ENCODE assay signal across 15 cellular contexts in the genomic region with DNA sequence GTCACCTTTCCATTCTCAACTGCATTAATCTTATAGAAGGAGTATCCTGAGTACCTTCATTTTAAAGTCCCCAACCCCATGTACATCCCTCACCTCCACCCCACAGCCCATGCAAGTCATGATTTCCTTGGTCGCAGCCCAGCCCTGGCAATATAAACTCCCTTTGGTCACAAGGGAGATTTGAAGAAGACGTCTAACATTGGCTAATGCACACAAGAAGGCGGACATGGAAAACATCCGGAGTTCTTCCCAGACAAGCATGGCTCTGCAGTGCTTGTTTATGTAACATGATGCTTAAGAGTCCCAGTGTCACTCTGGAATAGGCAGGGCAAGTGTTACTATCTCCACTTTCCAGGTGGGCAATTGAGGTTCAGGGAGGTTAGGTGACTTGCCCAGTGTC.
DNase-seq lines count a peak whose midpoint lies in the region; ATAC-seq and TF ChIP-seq lines count a peak whose summit lies in the region.
"Had no signal": no experiment of that assay in that cellular context is flagged by ENCODE, and none has a peak within 500 bp of the region (broad histone marks: within the 10 kb centered on the region; RNA-seq: fewer than 3 reads in every experiment).

No MANE protein-coding gene starts in this region.

- H4K5ac ChIP-seq in H9 (ENCODE audit: insufficient read length, low read depth, low read length), result no peak overlapping the region

- no peak overlapping the region for H3K9ac ChIP-seq in H9 (ENCODE audit: extremely low read depth, insufficient read length, low read length)

- TF ChIP-seq POLR2A in heart left ventricle (IDR thresholded peaks at IDR 0.05) (no peak), gastrocnemius medialis (IDR thresholded peaks at IDR 0.05) (peak in 1 of 2 donors; percentile 43)

- H4K8ac ChIP-seq in H9 (replicated peaks; ENCODE audit: insufficient read length, low read depth, low read length), result no peak overlapping the region

- H3K79me1 ChIP-seq in H9 (ENCODE audit: insufficient read depth, low read depth, low read length, poor library complexity, severe bottlenecking), result no peaks in the 10 kb centered on the region

- H3K18ac ChIP-seq in H9 (ENCODE audit: insufficient read length, low read depth, low read length), result no peak overlapping the region

- H3K4me1 Mint-ChIP-seq in H9, result peaks cover 8 to 26% of the 10 kb centered on the region in 2 experiments

- no peak overlapping the region for H3T11ph ChIP-seq in H9 (ENCODE audit: low read length)

- H2AK5ac ChIP-seq in H9 (ENCODE audit: insufficient read length, low read length), result no peak overlapping the region

- H4K91ac ChIP-seq in H9 (ENCODE audit: insufficient read length, low read depth, low read length), result no peak overlapping the region

- no peak overlapping the region for H3K56ac ChIP-seq in H9 (ENCODE audit: insufficient read length, low read depth, low read length)

- H4K20me1 ChIP-seq in H9 (ENCODE audit: control insufficient read depth, insufficient read depth, insufficient read length), result no peaks in the 10 kb centered on the region

- H2BK15ac ChIP-seq in H9 (ENCODE audit: low read depth, low read length), result no peak overlapping the region

- H3K4me3 ChIP-seq in heart left ventricle (no peak overlapping the region), gastrocnemius medialis (no peak overlapping the region)
- H3K4me3 ChIP-seq: ascending aorta had no signal

- H3K27me3 Mint-ChIP-seq in H9 (ENCODE audit: low read depth), result peaks cover 20% of the 10 kb centered on the region

- no peaks in the 10 kb centered on the region for H3K36me3 Mint-ChIP-seq in H9 (ENCODE audit: insufficient read depth in 1 of 3, low read depth in 3 of 3)
- H3K36me3 Mint-ChIP-seq: CD8-positive, alpha-beta T cell had no signal

- H3K23me2 ChIP-seq in H9 (ENCODE audit: insufficient read length, low read depth, low read length, poor library complexity, severe bottlenecking), result no peaks in the 10 kb centered on the region

- H3K27ac ChIP-seq in heart left ventricle, result peak overlapping the region in 11 of 12 donors; percentile 43 to 92 (median 84)
- H3K27ac ChIP-seq in gastrocnemius medialis, result peak overlapping the region; percentile 75 to 90 (median 85)
- H3K27ac ChIP-seq in H9 (ENCODE audit: insufficient read length, low read depth, low read length), result no peak overlapping the region

- H2BK20ac ChIP-seq in H9 (ENCODE audit: low read depth, low read length, poor library complexity, severe bottlenecking), result no peak overlapping the region

- H3K27me3 ChIP-seq in heart left ventricle (no peaks in the 10 kb centered on the region), gastrocnemius medialis (no peaks in the 10 kb centered on the region), H9 (ENCODE audit: insufficient read depth, low read length) (no peaks in the 10 kb centered on the region)
- H3K27me3 ChIP-seq: ascending aorta had no signal

- H3K4ac ChIP-seq in H9 (ENCODE audit: low read depth, low read length), result no peak overlapping the region

- in situ Hi-C loops in gastrocnemius medialis (cut with MboI; ENCODE audit: low sequenced_read_pairs in 4 of 4), result no loop called here

- H3K4me1 ChIP-seq in heart left ventricle, result peaks cover 5 to 79% (median 61%) of the 10 kb centered on the region in 12 donors
- peaks cover 62 to 66% of the 10 kb centered on the region in 2 donors for H3K4me1 ChIP-seq in gastrocnemius medialis
- peaks cover 8% of the 10 kb centered on the region; the same call in 1 of the 2 replicates for H3K4me1 ChIP-seq in H9 (ENCODE audit: insufficient read depth, low read length)

- H3K4me2 ChIP-seq in H9 (ENCODE audit: insufficient read depth, insufficient read length, low read length), result no peak overlapping the region

- no peak overlapping the region for H2BK120ac ChIP-seq in H9 (ENCODE audit: low read depth, low read length, poor library complexity, severe bottlenecking)

- no peak overlapping the region for H3K23ac ChIP-seq in H9 (ENCODE audit: insufficient read length, low read depth, low read length)

- H3K36me3 ChIP-seq in heart left ventricle (no peaks in the 10 kb centered on the region), gastrocnemius medialis (no peaks in the 10 kb centered on the region)
- H3K36me3 ChIP-seq: ascending aorta had no signal

- H3K79me2 ChIP-seq in H9 (ENCODE audit: insufficient read depth, low read length), result no peaks in the 10 kb centered on the region

- ATAC-seq in heart left ventricle (peak in 2 of 4 donors; percentile 8 to 20), gastrocnemius medialis (peak; percentile 20 to 91), GM19328 (IDR thresholded peaks at IDR 0.05; ENCODE audit: unreplicated experiment) (no peak)
- ATAC-seq: CD8-positive, alpha-beta T cell had no signal

- no peak overlapping the region for H3K14ac ChIP-seq in H9 (ENCODE audit: insufficient read depth, low read length)

- DNase-seq in HCEC 1CT (peak; percentile 25), astrocyte of the hippocampus (ENCODE audit: low read depth, low spot score) (peak; percentile 25), heart left ventricle (peak in 1 of 5 donors; percentile 45), gastrocnemius medialis (peak in 1 of 2 donors; percentile 77), NCI-H1694 treated with DMSO at 0.1 percent for 48 hours (lab: John Stamatoyannopoulos, UW) (no peak), H9 (no peak)
- DNase-seq: effector memory CD4-positive, alpha-beta T cell; GDM1; NCI-H1092; NCI-H69 had no signal

- no peak overlapping the region for H2AFZ ChIP-seq in H9 (ENCODE audit: low read length)

- no peaks in the 10 kb centered on the region for H3K9me3 Mint-ChIP-seq in H9
- H3K9me3 Mint-ChIP-seq: CD8-positive, alpha-beta T cell; stimulated activated naive CD8-positive, alpha-beta T cell treated with anti-CD3 and anti-CD28 coated beads, Interleukin-15, Interleukin-2, amounts not matched to agents 100 ng/mL and 50 ng/mL, for 24 hours; T-helper 2 cell treated with Interferon-gamma antibody and Interleukin-4, amounts not matched to agents 5 μg/mL and 100 μg/mL, for 36 hours had no signal

- no peak overlapping the region for H2BK5ac ChIP-seq in H9 (ENCODE audit: insufficient read length, low read length)

- intact Hi-C loops in heart left ventricle (cut with DNase I) (loop anchor here in 4 of 10 donors (5.0 to 10.0 kb wide), 5 partner anchors 99 to 289 kb away; partner anchors contain the start of gene DPF3 (in 2 of the 4)), gastrocnemius medialis (cut with DNase I; ENCODE audit: low total_unique reads) (loop anchor here (5.0 kb wide), 2 partner anchors 54 to 286 kb away; no protein-coding TSS in a partner anchor)

- 18 to 59% (median 35%) methylated on average over 4 of the region's 4 CpGs for WGBS in heart left ventricle, 4 donors
- WGBS in H9 (ENCODE audit: extremely low coverage, insufficient read length, low lambda C conversion rate), result no CpG with 5 or more reads among the region's 4 CpGs

- H3K9me3 ChIP-seq in heart left ventricle, result no peaks in the 10 kb centered on the region
- no peaks in the 10 kb centered on the region for H3K9me3 ChIP-seq in gastrocnemius medialis
- H3K9me3 ChIP-seq in H9 (ENCODE audit: control insufficient read depth, low read depth, low read length), result no peaks in the 10 kb centered on the region
- H3K9me3 ChIP-seq: ascending aorta had no signal

- no peak for TF ChIP-seq CTCF in heart left ventricle (IDR thresholded peaks at IDR 0.05)
- no peak for TF ChIP-seq CTCF in gastrocnemius medialis (IDR thresholded peaks at IDR 0.05 in 4 of 5, conservative IDR thresholded peaks at IDR 0.05 in 1 of 5)
- no peak for TF ChIP-seq CTCF in H9 (conservative IDR thresholded peaks at IDR 0.05)

- no peak overlapping the region; a peak in 1 of 7 replicates for H3K27ac Mint-ChIP-seq in H9
- H3K27ac Mint-ChIP-seq: CD8-positive, alpha-beta T cell; stimulated activated naive CD8-positive, alpha-beta T cell treated with anti-CD3 and anti-CD28 coated beads, Interleukin-15, Interleukin-2, amounts not matched to agents 100 ng/mL and 50 ng/mL, for 24 hours; T-helper 2 cell treated with Interferon-gamma antibody and Interleukin-4, amounts not matched to agents 5 μg/mL and 100 μg/mL, for 36 hours had no signal

- H3K4me3 Mint-ChIP-seq in H9, result no peak overlapping the region
- H3K4me3 Mint-ChIP-seq: CD8-positive, alpha-beta T cell; stimulated activated naive CD8-positive, alpha-beta T cell treated with anti-CD3 and anti-CD28 coated beads, Interleukin-15, Interleukin-2, amounts not matched to agents 100 ng/mL and 50 ng/mL, for 24 hours; T-helper 2 cell treated with Interferon-gamma antibody and Interleukin-4, amounts not matched to agents 5 μg/mL and 100 μg/mL, for 36 hours had no signal

- no peak overlapping the region for H2BK12ac ChIP-seq in H9 (ENCODE audit: insufficient read length, low read depth, low read length)

Comparison
In these comparisons a context has a peak if more than half of its experiments do, and no peak if none do; other contexts are left out.
1. DNase-seq: peak in HCEC 1CT (single experiment) and astrocyte of the hippocampus (single experiment); none in NCI-H1694 treated with DMSO at 0.1 percent for 48 hours (single experiment) and H9 (single experiment).